Comparison of ENCODE assay signal across 9 cellular contexts in genomic region chr11:35035894-35036408, GRCh38.
DNase-seq lines count a peak whose midpoint lies in the region; ATAC-seq and TF ChIP-seq lines count a peak whose summit lies in the region.
"Had no signal": no experiment of that assay in that cellular context is flagged by ENCODE, and none has a peak within 500 bp of the region (broad histone marks: within the 10 kb centered on the region; RNA-seq: fewer than 3 reads in every experiment).

No MANE protein-coding gene starts in this region.

- peak overlapping the region; percentile 4 for H3K27ac Mint-ChIP-seq in memory B cell

- no peak overlapping the region for H3K4me3 ChIP-seq in GM06990 (replicated peaks; ENCODE audit: low read depth, low read length)
- H3K4me3 ChIP-seq: cardiac muscle cell had no signal

- H3K27me3 Mint-ChIP-seq in memory B cell, result no peaks in the 10 kb centered on the region

- no peak overlapping the region for H3K4me3 Mint-ChIP-seq in memory B cell

- no peaks in the 10 kb centered on the region for H3K36me3 ChIP-seq in GM06990 (ENCODE audit: control insufficient read depth, insufficient read depth, low read length)
- H3K36me3 ChIP-seq: cardiac muscle cell had no signal

- H3K9me3 Mint-ChIP-seq in memory B cell, result no peaks in the 10 kb centered on the region

- DNase-seq in GM06990 (ENCODE audit: extremely low read depth, insufficient read length) (peak; percentile 59), T1000 (lab: John Stamatoyannopoulos, UW) (peak; percentile 69), memory B cell (ENCODE audit: low spot score in 2 of 2) (no peak)
- DNase-seq in activated effector memory CD4-positive, alpha-beta T cell treated with Interleukin-2 at 50 U/mL for 16 hours, result no peak

- H3K4me1 Mint-ChIP-seq in memory B cell, result peaks cover 21% of the 10 kb centered on the region

- peaks cover 2% of the 10 kb centered on the region for H3K36me3 Mint-ChIP-seq in memory B cell

- TF ChIP-seq CTCF in GM06990 (IDR thresholded peaks at IDR 0.05; ENCODE audit: insufficient read depth, low read length, poor library complexity, severe bottlenecking), result no peak

- peak; percentile 28 for ATAC-seq in HG02885 (IDR thresholded peaks at IDR 0.05; ENCODE audit: poor library complexity, unreplicated experiment)
- ATAC-seq in memory B cell (ENCODE audit: low read depth), result peak; percentile 20
- ATAC-seq in HG03135 (IDR thresholded peaks at IDR 0.05; ENCODE audit: unreplicated experiment), result no peak
- ATAC-seq in HG03565 (IDR thresholded peaks at IDR 0.05; ENCODE audit: unreplicated experiment), result no peak
- ATAC-seq in HG03439 (IDR thresholded peaks at IDR 0.05; ENCODE audit: unreplicated experiment), result no peak

- no peaks in the 10 kb centered on the region for H3K27me3 ChIP-seq in GM06990 (replicated peaks; ENCODE audit: control insufficient read depth, insufficient read depth, low read length)
- H3K27me3 ChIP-seq: cardiac muscle cell had no signal

Comparison
In these comparisons a context has a peak if more than half of its experiments do, and no peak if none do; other contexts are left out.
1. DNase-seq: peak in GM06990 (single experiment) and T1000 (single experiment); none in memory B cell (0 of 2) and activated effector memory CD4-positive, alpha-beta T cell treated with Interleukin-2 at 50 U/mL for 16 hours (single experiment).
2. ATAC-seq: peak in HG02885 (single experiment) and memory B cell (single experiment); none in HG03135 (single experiment), HG03565 (single experiment) and HG03439 (single experiment).